In genomic region chr3:46905661-46906451, GRCh38 we compare ENCODE assay signal across 17 cellular contexts. TPM values are rescaled to one million over a fixed set of nuclear protein-coding genes. Genes with fewer than 3 reads are reported as not detected.
"Had no signal": no experiment of that assay in that cellular context is flagged by ENCODE, and none has a peak within 500 bp of the region (broad histone marks: within the 10 kb centered on the region; RNA-seq: fewer than 3 reads in every experiment).

No MANE protein-coding gene starts in this region.

- H3K9me3 Mint-ChIP-seq: endodermal cell; immature natural killer cell; natural killer cell treated with Interleukin-12 subunit alpha and Interleukin-12 subunit beta and Interleukin-15 and Interleukin-18, amount 100 ng/mL, for 72 hours; stimulated activated memory B cell treated with anti-CD40 and anti-IgM and Interleukin-4, amounts not matched to agents 10 μg/mL and 1 μg/mL and 100 μg/mL, for 72 hours had no signal

- H3K27me3 ChIP-seq: thyroid gland had no signal

- H3K4me1 ChIP-seq: prostate gland had no signal

- H3K4me3 Mint-ChIP-seq: endodermal cell; immature natural killer cell; natural killer cell treated with Interleukin-12 subunit alpha and Interleukin-12 subunit beta and Interleukin-15 and Interleukin-18, amount 100 ng/mL, for 72 hours; stimulated activated memory B cell treated with anti-CD40 and anti-IgM and Interleukin-4, amounts not matched to agents 10 μg/mL and 1 μg/mL and 100 μg/mL, for 72 hours had no signal

- H3K4me1 Mint-ChIP-seq: endodermal cell had no signal

- H3K9me3 ChIP-seq: prostate gland, thyroid gland had no signal

- DNase-seq: activated CD4-positive, CD25-positive, alpha-beta regulatory T cell treated with anti-CD3 and anti-CD28 coated beads, Interleukin-2, amount 50 U/mL, for 72 hours; activated naive CD4-positive, alpha-beta T cell; endodermal cell; head of caudate nucleus; immature natural killer cell; nucleus accumbens; stimulated activated CD4-positive, alpha-beta T cell treated with anti-CD3 and anti-CD28 coated beads, Interleukin-2, amount 100 ng/mL, for 48 hours; T1000; thyroid gland had no signal

- H3K4me3 ChIP-seq: prostate gland, thyroid gland had no signal

- H3K27ac ChIP-seq: prostate gland, thyroid gland had no signal

- ATAC-seq: natural killer cell treated with Interleukin-12 subunit alpha and Interleukin-12 subunit beta and Interleukin-15 and Interleukin-18, amount 100 ng/mL, for 72 hours; stimulated activated memory B cell treated with anti-CD40 and anti-IgM and Interleukin-4, amounts not matched to agents 10 μg/mL and 1 μg/mL and 100 μg/mL, for 72 hours had no signal

- H3K27me3 Mint-ChIP-seq: natural killer cell treated with Interleukin-12 subunit alpha and Interleukin-12 subunit beta and Interleukin-15 and Interleukin-18, amount 100 ng/mL, for 72 hours; stimulated activated memory B cell treated with anti-CD40 and anti-IgM and Interleukin-4, amounts not matched to agents 10 μg/mL and 1 μg/mL and 100 μg/mL, for 72 hours had no signal

- H3K27ac Mint-ChIP-seq: endodermal cell; immature natural killer cell; natural killer cell treated with Interleukin-12 subunit alpha and Interleukin-12 subunit beta and Interleukin-15 and Interleukin-18, amount 100 ng/mL, for 72 hours; stimulated activated memory B cell treated with anti-CD40 and anti-IgM and Interleukin-4, amounts not matched to agents 10 μg/mL and 1 μg/mL and 100 μg/mL, for 72 hours had no signal

- H3K36me3 ChIP-seq: prostate gland, thyroid gland had no signal

RNA-seq across cellular contexts. Expression of gene PTH1R, which starts 28.3 kb away (rescaled TPM):
- total RNA-seq: activated CD8-positive, alpha-beta memory T cell treated with anti-CD3 and anti-CD28 coated beads for 36 hours; bronchial epithelial cell; natural killer cell treated with Interleukin-12 subunit alpha and Interleukin-12 subunit beta and Interleukin-15 and Interleukin-18, amount 100 ng/mL, for 72 hours; SK-MEL-5 had no signal
- polyA plus RNA-seq: immature natural killer cell had no signal

RNA-seq across cellular contexts. Expression of gene MYL3, which starts 42.6 kb away (rescaled TPM):
- total RNA-seq: activated CD8-positive, alpha-beta memory T cell treated with anti-CD3 and anti-CD28 coated beads for 36 hours; bronchial epithelial cell; dermis microvascular lymphatic vessel endothelial cell; frontal cortex; natural killer cell treated with Interleukin-12 subunit alpha and Interleukin-12 subunit beta and Interleukin-15 and Interleukin-18, amount 100 ng/mL, for 72 hours; SK-MEL-5 had no signal
- polyA plus RNA-seq: immature natural killer cell had no signal
